8 cellular contexts compared by ENCODE assay signal in the genomic region with DNA sequence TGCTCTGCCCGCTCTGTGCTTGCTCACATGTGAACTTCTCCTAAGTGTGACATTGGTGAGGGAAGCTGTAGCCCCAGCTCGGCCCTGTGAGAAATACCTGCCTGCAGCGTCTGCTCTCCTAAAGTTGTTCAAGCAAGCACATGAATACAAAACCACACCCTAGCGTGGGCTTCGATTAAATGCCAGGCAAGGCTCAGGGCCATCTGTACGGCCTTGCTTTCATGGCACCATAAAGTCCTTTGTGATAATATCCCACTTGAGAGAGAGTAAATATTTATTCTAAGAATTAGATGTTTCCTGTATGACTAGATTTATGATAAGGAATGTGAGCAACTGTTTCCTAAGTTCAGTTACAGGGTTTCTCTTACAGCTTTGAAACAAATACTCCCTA.
A peak's percentile ranks its signal among the peaks of the same experiment; 100 is the strongest.
DNase-seq lines count a peak whose midpoint lies in the region; ATAC-seq and TF ChIP-seq lines count a peak whose summit lies in the region.

No MANE protein-coding gene starts in this region.

- H3K4me1 ChIP-seq in ascending aorta (peaks cover 32 to 61% of the 10 kb centered on the region in 2 donors), lower lobe of right lung (peaks cover 80% of the 10 kb centered on the region), upper lobe of right lung (peaks cover 67% of the 10 kb centered on the region)

- intact Hi-C loops in ascending aorta (cut with DNase I) (no loop called here), lower lobe of right lung (cut with DNase I) (no loop called here), upper lobe of right lung (cut with DNase I) (no loop called here)

- H3K9me3 ChIP-seq in ascending aorta (no peaks in the 10 kb centered on the region), lower lobe of right lung (no peaks in the 10 kb centered on the region), upper lobe of right lung (no peaks in the 10 kb centered on the region)

- H3K4me3 ChIP-seq in ascending aorta (peak overlapping the region in 1 of 2 donors; percentile 11), lower lobe of right lung (no peak overlapping the region), upper lobe of right lung (peak overlapping the region; percentile 9)

- TF ChIP-seq CTCF in ascending aorta (IDR thresholded peaks at IDR 0.05) (no peak), lower lobe of right lung (IDR thresholded peaks at IDR 0.05) (no peak), upper lobe of right lung (IDR thresholded peaks at IDR 0.05) (no peak)

- DNase-seq in DMS79 treated with DMSO at 0.1 percent for 48 hours (lab: John Stamatoyannopoulos, UW) (peak; percentile 65), NCI-H345 (lab: John Stamatoyannopoulos, UW) (peak; percentile 55), ascending aorta (ENCODE audit: low spot score in 2 of 2) (no peak), lower lobe of right lung (peak; percentile 56), upper lobe of right lung (no peak), RKO (ENCODE audit: low spot score) (no peak)

- H3K27ac ChIP-seq in ascending aorta (peak overlapping the region; percentile 66 to 67), lower lobe of right lung (peak overlapping the region; percentile 66), upper lobe of right lung (peak overlapping the region; percentile 69)

- H3K36me3 ChIP-seq in ascending aorta (peaks cover 0 to 13% of the 10 kb centered on the region in 2 donors), lower lobe of right lung (peaks cover 27% of the 10 kb centered on the region), upper lobe of right lung (peaks cover 8% of the 10 kb centered on the region)

- H3K27me3 ChIP-seq in ascending aorta (no peaks in the 10 kb centered on the region), lower lobe of right lung (ENCODE audit: low read depth) (no peaks in the 10 kb centered on the region), upper lobe of right lung (no peaks in the 10 kb centered on the region)

- ATAC-seq in lower lobe of right lung: peak; percentile 78 to 79
- peak; percentile 80 for ATAC-seq in upper lobe of right lung
- no peak for ATAC-seq in HG03135 (IDR thresholded peaks at IDR 0.05; ENCODE audit: unreplicated experiment)
- no peak for ATAC-seq in HG02970 (IDR thresholded peaks at IDR 0.05; ENCODE audit: low FRiP score, unreplicated experiment)

Comparison
In these comparisons a context has a peak if more than half of its experiments do, and no peak if none do; other contexts are left out.
1. DNase-seq: peak in DMS79 treated with DMSO at 0.1 percent for 48 hours (single experiment), NCI-H345 (single experiment) and lower lobe of right lung (single experiment); none in ascending aorta (0 of 2), upper lobe of right lung (single experiment) and RKO (single experiment).
2. ATAC-seq: peak in lower lobe of right lung (2 of 2) and upper lobe of right lung (single experiment); none in HG03135 (single experiment) and HG02970 (single experiment).
3. Peak in every context shown above with its lines, with median percentiles within 50 percentile points of each other: H3K27ac ChIP-seq.